17 cellular contexts compared by ENCODE assay signal in the genomic region with DNA sequence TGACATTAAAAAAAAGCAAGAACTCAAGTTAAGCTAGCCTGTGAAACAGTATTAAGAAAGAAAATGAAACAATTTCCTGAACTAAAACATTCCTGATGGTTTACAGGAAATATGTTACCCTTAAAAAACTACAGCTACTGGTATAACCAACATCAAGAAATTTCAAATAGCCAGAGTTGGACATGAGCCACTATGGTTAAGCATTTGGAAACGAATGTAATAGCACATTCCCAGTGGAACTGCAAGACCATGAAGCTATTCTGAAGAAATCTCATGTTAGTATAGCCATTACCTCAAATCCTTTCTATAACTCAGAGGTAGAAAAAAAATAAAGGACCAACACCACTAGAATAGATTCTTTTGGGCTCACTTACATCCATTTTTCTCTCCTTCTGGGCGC. TPM values are rescaled to one million over a fixed set of nuclear protein-coding genes. Genes with fewer than 3 reads are reported as not detected.
"Had no signal": no experiment of that assay in that cellular context is flagged by ENCODE, and none has a peak within 500 bp of the region (broad histone marks: within the 10 kb centered on the region; RNA-seq: fewer than 3 reads in every experiment).

No MANE protein-coding gene starts in this region.

- DNase-seq: activated CD4-positive, alpha-beta memory T cell treated with anti-CD3 and anti-CD28 coated beads, Interleukin-2, amount 10 ng/mL, durations not matched to agents 7 days and 5 days; activated CD4-positive, CD25-positive, alpha-beta regulatory T cell treated with anti-CD3 and anti-CD28 coated beads, Interleukin-2, amount 50 U/mL, for 72 hours; activated gamma-delta T cell treated with Interleukin-2 at 50 U/mL for 16 hours; activated naive CD8-positive, alpha-beta T cell treated with anti-CD3 and anti-CD28 coated beads for 36 hours; activated T-cell treated with anti-CD3 and anti-CD28 coated beads, Interleukin-2, amount 50 U/mL, for 48 hours; gastrocnemius medialis; heart right ventricle; left ventricle myocardium inferior; retina; small intestine; SW 1271; tibial artery had no signal

- ATAC-seq: gastrocnemius medialis; heart right ventricle; stimulated activated effector memory CD8-positive, alpha-beta T cell treated with anti-CD3 and anti-CD28 coated beads, Interleukin-12 subunit alpha, Interleukin-12 subunit beta, amount 100 ng/mL, for 72 hours had no signal

- H3K4me3 ChIP-seq: ascending aorta, gastrocnemius medialis, heart right ventricle, left ventricle myocardium inferior, neural progenitor cell, tibial artery, vagina had no signal

RNA-seq across cellular contexts. Expression of a gene that starts 30.2 kb away (rescaled TPM):
- total RNA-seq: activated CD4-positive, alpha-beta memory T cell treated with anti-CD3 and anti-CD28 coated beads, Interleukin-2, amount 10 ng/mL, durations not matched to agents 7 days and 5 days; activated naive CD8-positive, alpha-beta T cell treated with anti-CD3 and anti-CD28 coated beads for 36 hours; ascending aorta; dermis microvascular lymphatic vessel endothelial cell; gastrocnemius medialis had no signal
